Comparison of ENCODE assay signal across 8 cellular contexts in genomic region chr1:67748630-67749029, GRCh38.
DNase-seq lines count a peak whose midpoint lies in the region; ATAC-seq, FAIRE-seq and TF ChIP-seq lines count a peak whose summit lies in the region.

No MANE protein-coding gene starts in this region.

- H2BK120ac ChIP-seq in H1 (replicated peaks; ENCODE audit: low read depth, low read length), result no peak overlapping the region

- H3K9me3 ChIP-seq in H1 (ENCODE audit: insufficient read depth in 2 of 2, low read depth in 1 of 2, low read length in 1 of 2), result no peaks in the 10 kb centered on the region
- no peaks in the 10 kb centered on the region for H3K9me3 ChIP-seq in Karpas-422 (ENCODE audit: low read length)

- WGBS in H1 (ENCODE audit: extremely low coverage in 1 of 2, insufficient coverage in 1 of 2, insufficient read length in 1 of 2, insufficient replicate concordance in 2 of 2, low coverage in 1 of 2, low lambda C conversion rate in 2 of 2, missing lambda C conversion rate in 1 of 2), 2 experiments, result 47% methylated on average over 2 of the region's 2 CpGs; no CpG with 5 or more reads in 1 of the 2 experiments

- H3K14ac ChIP-seq in H1 (ENCODE audit: insufficient read length), result no peak overlapping the region

- no peak overlapping the region for H4K8ac ChIP-seq in H1 (ENCODE audit: extremely low read depth, insufficient read depth, low read length)

- no peak overlapping the region for H4K5ac ChIP-seq in H1 (ENCODE audit: insufficient read length, low read depth, low read length)

- H3K79me1 ChIP-seq in H1 (ENCODE audit: low read depth, low read length), result no peaks in the 10 kb centered on the region

- H2BK12ac ChIP-seq in H1 (ENCODE audit: low read depth, low read length), result peak overlapping the region; percentile 10; the same call in 1 of the 2 replicates

- TF ChIP-seq CTCF in H1 (IDR thresholded peaks at IDR 0.05; ENCODE audit: control extremely low read depth in 1 of 3, insufficient read depth in 1 of 3, low read depth in 1 of 3, low read length in 3 of 3) (no peak), omental fat pad (IDR thresholded peaks at IDR 0.05) (no peak), GM10266 (IDR thresholded peaks at IDR 0.05; ENCODE audit: control insufficient read depth, insufficient read depth, low read depth, missing control alignments) (no peak)

- DNase-seq in COLO829 (ENCODE audit: low spot score) (peak; percentile 13), HuH-7.5 (ENCODE audit: low spot score) (peak; percentile 11), H1 (ENCODE audit: low read depth in 1 of 2, low spot score in 2 of 2) (no peak), omental fat pad (ENCODE audit: low spot score) (no peak), Karpas-422 (no peak), NCI-H2171 treated with DMSO at 0.1 percent for 48 hours (lab: John Stamatoyannopoulos, UW) (no peak), GM10266 (ENCODE audit: extremely low spot score) (no peak)

- H3K27ac ChIP-seq in H1 (ENCODE audit: low read depth, low read length) (no peak overlapping the region), Karpas-422 (ENCODE audit: low read length) (no peak overlapping the region)

- no peak for TF ChIP-seq EP300 in H1 (IDR thresholded peaks at IDR 0.05; ENCODE audit: borderline replicate concordance in 1 of 2, low read depth in 2 of 2, low read length in 2 of 2)

- no peak overlapping the region for H4K91ac ChIP-seq in H1 (replicated peaks; ENCODE audit: insufficient read length, low read length)

- no peaks in the 10 kb centered on the region for H3K36me3 ChIP-seq in H1 (ENCODE audit: control insufficient read depth in 2 of 4, insufficient read depth in 4 of 4, low read length in 3 of 4)
- H3K36me3 ChIP-seq in Karpas-422 (ENCODE audit: insufficient read depth, low read length), result no peaks in the 10 kb centered on the region

- H3K56ac ChIP-seq in H1 (replicated peaks; ENCODE audit: insufficient read length, low read depth, low read length), result no peak overlapping the region

- ATAC-seq in GM21576 (IDR thresholded peaks at IDR 0.05; ENCODE audit: unreplicated experiment), result peak; percentile 70
- ATAC-seq in omental fat pad (ENCODE audit: low FRiP score), result peak; percentile 76

- H3K9ac ChIP-seq in H1 (replicated peaks in 1 of 4; ENCODE audit: extremely low read depth in 1 of 4, low read depth in 3 of 4, low read length in 3 of 4) (0 out of 7 replicates have a peak overlapping the region, but pooled peaks of 1 of the 4 experiments have one; percentile 10), Karpas-422 (ENCODE audit: low read length) (no peak overlapping the region)

- TF ChIP-seq RAD21 in H1 (IDR thresholded peaks at IDR 0.05 in 1 of 2, conservative IDR thresholded peaks at IDR 0.05 in 1 of 2; ENCODE audit: low read depth in 2 of 2, low read length in 2 of 2), result no peak

- CTCF ChIA-PET in H1 (lab: Charles Lee; ENCODE audit: partially characterized antibody), result interaction anchor here (3.4 to 8.2 kb wide), 2 partner anchors 11 to 187 kb away, joined by 8 to 54 read pairs; no protein-coding TSS in a partner anchor

- H3K4me1 ChIP-seq in H1 (replicated peaks in 1 of 4; ENCODE audit: control insufficient read depth in 3 of 4, insufficient read depth in 4 of 4, low read length in 3 of 4) (peaks cover 9 to 38% (median 33%) of the 10 kb centered on the region in 4 experiments; a peak in 6 of 7 replicates), Karpas-422 (ENCODE audit: low read length) (peaks cover 16% of the 10 kb centered on the region)

- no peak overlapping the region for H2BK15ac ChIP-seq in H1 (ENCODE audit: low read length)

- peak overlapping the region; percentile 42; the same call in 1 of the 2 replicates for H3K18ac ChIP-seq in H1 (ENCODE audit: extremely low read depth, low read length)

- no peaks in the 10 kb centered on the region for H3K79me2 ChIP-seq in H1 (ENCODE audit: control insufficient read depth in 1 of 2, insufficient read depth in 2 of 2, low read length in 2 of 2)
- H3K79me2 ChIP-seq in Karpas-422 (ENCODE audit: low read length), result no peaks in the 10 kb centered on the region

- POLR2A ChIA-PET in H1 (lab: Charles Lee; ENCODE audit: partially characterized antibody), result no interaction called here

- no peak overlapping the region for H2AK5ac ChIP-seq in H1 (ENCODE audit: low read depth, low read length)

- no peaks in the 10 kb centered on the region for H3K27me3 ChIP-seq in H1 (replicated peaks in 1 of 4; ENCODE audit: control insufficient read depth in 3 of 4, extremely low read depth in 1 of 4, insufficient read depth in 3 of 4, low read length in 3 of 4)
- H3K27me3 ChIP-seq in Karpas-422 (ENCODE audit: low read length), result no peaks in the 10 kb centered on the region

- H3K4me3 ChIP-seq in H1 (ENCODE audit: extremely low read depth in 1 of 4, insufficient read depth in 2 of 4, low read depth in 3 of 4, low read length in 4 of 4) (peak overlapping the region in 1 of 4 experiments; percentile 44; a peak in 2 of 8 replicates), Karpas-422 (ENCODE audit: low read length) (no peak overlapping the region)

- H2AFZ ChIP-seq in H1 (ENCODE audit: low read length) (no peak overlapping the region), Karpas-422 (ENCODE audit: low read length) (no peak overlapping the region)

- H3K4me2 ChIP-seq in H1 (ENCODE audit: insufficient read depth in 1 of 2, low read depth in 2 of 2, low read length in 2 of 2), result peak overlapping the region; percentile 52 to 64
- no peak overlapping the region for H3K4me2 ChIP-seq in Karpas-422 (ENCODE audit: low read depth, low read length, poor library complexity, severe bottlenecking)

- FAIRE-seq in H1 (lab: Jason Lieb, UNC), result no peak

- H2BK5ac ChIP-seq in H1 (ENCODE audit: low read depth, low read length), result no peak overlapping the region

- no peaks in the 10 kb centered on the region for H3K23me2 ChIP-seq in H1 (ENCODE audit: low read depth, low read length)

- no peak overlapping the region for H3K4ac ChIP-seq in H1 (replicated peaks; ENCODE audit: insufficient read length, low read depth, low read length)

- H3K9me2 ChIP-seq in Karpas-422 (replicated peaks; ENCODE audit: insufficient read depth, low read length), result no peaks in the 10 kb centered on the region

- no peak for TF ChIP-seq POLR2A in H1 (IDR thresholded peaks at IDR 0.05; ENCODE audit: control extremely low read depth in 1 of 2, low read depth in 2 of 2, low read length in 2 of 2)

- H4K20me1 ChIP-seq in H1 (replicated peaks in 1 of 2; ENCODE audit: control insufficient read depth in 1 of 2, insufficient read depth in 2 of 2, low read length in 2 of 2), result no peaks in the 10 kb centered on the region
- no peaks in the 10 kb centered on the region for H4K20me1 ChIP-seq in Karpas-422 (ENCODE audit: insufficient read depth, low read depth, low read length)

- H2BK20ac ChIP-seq in H1 (ENCODE audit: low read length), result no peak overlapping the region

- H3K23ac ChIP-seq in H1 (ENCODE audit: insufficient read length), result no peak overlapping the region

TF ChIP-seq in H1, 55 proteins besides CTCF, POLR2A, EP300 and RAD21:
- no peak for TF ChIP-seq PHF8 (conservative IDR thresholded peaks at IDR 0.05; ENCODE audit: low read depth, low read length)
- TF ChIP-seq CHD1 (IDR thresholded peaks at IDR 0.05; ENCODE audit: low read depth, low read length), result no peak
- TF ChIP-seq CBX5 (IDR thresholded peaks at IDR 0.05; ENCODE audit: low read depth, low read length), result no peak
- no peak for TF ChIP-seq EGR1 (IDR thresholded peaks at IDR 0.05; ENCODE audit: borderline replicate concordance, low read depth, low read length)
- no peak for TF ChIP-seq TCF12 (IDR thresholded peaks at IDR 0.05; ENCODE audit: low read depth, low read length)
- no peak for TF ChIP-seq BCL11A (IDR thresholded peaks at IDR 0.05; ENCODE audit: low read depth in 2 of 2, low read length in 2 of 2)
- TF ChIP-seq SP1 (IDR thresholded peaks at IDR 0.05; ENCODE audit: low read depth, low read length), result no peak
- TF ChIP-seq POU5F1 (IDR thresholded peaks at IDR 0.05; ENCODE audit: low read depth, low read length), result no peak
- TF ChIP-seq RNF2 (IDR thresholded peaks at IDR 0.05; ENCODE audit: borderline replicate concordance, low read depth, low read length, missing control alignments, poor library complexity, severe bottlenecking), result no peak
- no peak for TF ChIP-seq SP4 (IDR thresholded peaks at IDR 0.05; ENCODE audit: low read length)
- no peak for TF ChIP-seq SIN3A (conservative IDR thresholded peaks at IDR 0.05 in 1 of 2, IDR thresholded peaks at IDR 0.05 in 1 of 2; ENCODE audit: low read depth in 1 of 2, low read length in 2 of 2)
- TF ChIP-seq BRCA1 (IDR thresholded peaks at IDR 0.05; ENCODE audit: low read depth, low read length), result no peak
- no peak for TF ChIP-seq ATF3 (IDR thresholded peaks at IDR 0.05; ENCODE audit: insufficient read depth, low read depth, low read length)
- TF ChIP-seq CREB1 (IDR thresholded peaks at IDR 0.05), result no peak
- no peak for TF ChIP-seq CHD2 (IDR thresholded peaks at IDR 0.05; ENCODE audit: low read length)
- TF ChIP-seq CBX8 (IDR thresholded peaks at IDR 0.05; ENCODE audit: borderline replicate concordance, low read depth, low read length), result no peak

Comparison
In these comparisons a context has a peak if more than half of its experiments do, and no peak if none do; other contexts are left out.
1. DNase-seq: peak in COLO829 (single experiment) and HuH-7.5 (single experiment); none in H1 (0 of 2), omental fat pad (single experiment), Karpas-422 (single experiment), NCI-H2171 treated with DMSO at 0.1 percent for 48 hours (single experiment) and GM10266 (single experiment).